In the genomic region with DNA sequence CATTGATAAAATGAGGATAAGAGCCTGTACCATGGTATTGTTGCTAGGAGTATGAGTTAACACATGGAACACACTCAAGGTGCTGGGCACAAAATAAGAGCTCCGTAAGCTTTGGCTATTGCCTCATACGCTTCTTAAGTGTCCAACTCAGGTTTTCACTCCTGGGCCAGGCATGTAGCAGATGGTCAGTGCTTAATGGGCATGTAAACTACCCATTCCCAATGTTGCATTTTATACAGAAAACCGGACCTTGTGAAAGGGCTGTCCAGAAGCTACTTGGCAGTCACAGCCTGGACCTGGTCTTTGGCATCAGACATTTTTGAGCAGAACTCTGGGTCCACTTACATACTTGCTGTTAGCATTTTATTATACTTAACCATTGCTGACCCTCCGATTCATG, we compare ENCODE assay signal across 23 cellular contexts. TPM values are rescaled to one million over a fixed set of nuclear protein-coding genes. Genes with fewer than 3 reads are reported as not detected.
A peak's percentile ranks its signal among the peaks of the same experiment; 100 is the strongest.
DNase-seq lines count a peak whose midpoint lies in the region; ATAC-seq and TF ChIP-seq lines count a peak whose summit lies in the region.
"Had no signal": no experiment of that assay in that cellular context is flagged by ENCODE, and none has a peak within 500 bp of the region (broad histone marks: within the 10 kb centered on the region; RNA-seq: fewer than 3 reads in every experiment).

No MANE protein-coding gene starts in this region.

- BruUV-seq in OCI-LY7 (replicated peaks; lab: Mats Ljungman, UMichigan): no TSS peak

- H3K9me3 ChIP-seq in heart left ventricle (no peaks in the 10 kb centered on the region), OCI-LY7 (ENCODE audit: low read length) (no peaks in the 10 kb centered on the region)
- H3K9me3 ChIP-seq: HAP-1, SJSA1 had no signal

- no peaks in the 10 kb centered on the region for H3K27me3 ChIP-seq in heart left ventricle
- H3K27me3 ChIP-seq: SJSA1 had no signal

- H3K36me3 ChIP-seq in heart left ventricle: no peaks in the 10 kb centered on the region
- H3K36me3 ChIP-seq in OCI-LY7 (ENCODE audit: insufficient read depth, low read length): peaks cover 20% of the 10 kb centered on the region; the same call in 1 of the 2 replicates
- H3K36me3 ChIP-seq: HAP-1, SJSA1 had no signal

- ATAC-seq in heart left ventricle: no peak
- ATAC-seq in left cardiac atrium: no peak
- no peak for ATAC-seq in activated naive CD4-positive, alpha-beta T cell treated with anti-CD3 and anti-CD28 coated beads, Interleukin-2, amount 50 U/mL, for 72 hours
- ATAC-seq in HG02588 (IDR thresholded peaks at IDR 0.05; ENCODE audit: unreplicated experiment): no peak

- no peak for DNase-seq in heart left ventricle
- DNase-seq in left cardiac atrium: no peak
- peak; percentile 89 for DNase-seq in G401 (ENCODE audit: low spot score)
- DNase-seq in OCI-LY7 (ENCODE audit: low spot score): no peak
- DNase-seq in cerebellum (ENCODE audit: low spot score): peak; percentile 64
- DNase-seq in activated naive CD4-positive, alpha-beta T cell treated with anti-CD3 and anti-CD28 coated beads, Interleukin-2, amount 50 U/mL, for 72 hours (ENCODE audit: low spot score in 2 of 2): no peak
- no peak for DNase-seq in islet precursor cell
- DNase-seq: ACHN; DMS79; GM23248; NCI-H1092 treated with DMSO at 0.1 percent for 48 hours; NCI-H1436 treated with DMSO at 0.1 percent for 48 hours; NCI-H1930; NCI-H226; NCI-H524; NCI-H774; NK-92 treated with Interleukin-12 subunit alpha and Interleukin-12 subunit beta, amount 100 ng/mL, for 24 hours; OCI-M1 had no signal

- whole genome bisulfite sequencing in heart left ventricle, 4 donors: 84 to 94% (median 92%) methylated on average over 4 of the region's 4 CpGs

- no peaks in the 10 kb centered on the region for H3K9me2 ChIP-seq in OCI-LY7 (ENCODE audit: insufficient read depth, low read length)

- no peaks in the 10 kb centered on the region; the same call in 1 of the 2 replicates for H4K20me1 ChIP-seq in OCI-LY7 (ENCODE audit: insufficient read depth, low read length)

- H3K4me1 ChIP-seq in heart left ventricle (peaks cover 0 to 66% (median 43%) of the 10 kb centered on the region in 12 donors), OCI-LY7 (ENCODE audit: insufficient read depth, low read length, poor library complexity, severe bottlenecking) (peaks cover 90% of the 10 kb centered on the region)
- H3K4me1 ChIP-seq: SJSA1 had no signal

- in situ Hi-C loops in G401 (cut with HindIII; ENCODE audit: low sequenced_read_pairs): no loop called here

- H3K79me2 ChIP-seq in OCI-LY7 (ENCODE audit: insufficient read depth, low read depth, low read length): peaks cover 89% of the 10 kb centered on the region; the same call in 1 of the 2 replicates

- no peak overlapping the region for H2AFZ ChIP-seq in OCI-LY7 (ENCODE audit: low read length)
- H2AFZ ChIP-seq: GM23248 had no signal

- peak overlapping the region in 7 of 12 donors; percentile 2 to 68 (median 50) for H3K27ac ChIP-seq in heart left ventricle
- peak overlapping the region; percentile 40 for H3K27ac ChIP-seq in OCI-LY7 (ENCODE audit: low read depth, low read length, poor library complexity, severe bottlenecking)
- H3K27ac ChIP-seq: 22Rv1, C4-2B, GM23248, SJSA1 had no signal

- no peak for TF ChIP-seq POLR2A in heart left ventricle (IDR thresholded peaks at IDR 0.05)

- TF ChIP-seq CTCF in heart left ventricle (IDR thresholded peaks at IDR 0.05) (no peak), OCI-LY7 (conservative IDR thresholded peaks at IDR 0.05; ENCODE audit: low read length) (no peak)

- CTCF ChIA-PET in OCI-LY7 (lab: Charles Lee; ENCODE audit: unreplicated experiment): no interaction called here

- H3K36me3 Mint-ChIP-seq in activated naive CD4-positive, alpha-beta T cell treated with anti-CD3 and anti-CD28 coated beads, Interleukin-2, amount 50 U/mL, for 72 hours: peaks cover 7% of the 10 kb centered on the region in 2 donors

- H3K4me3 ChIP-seq in heart left ventricle (no peak overlapping the region), OCI-LY7 (ENCODE audit: low read depth, low read length, poor library complexity, severe bottlenecking) (peak overlapping the region; percentile 20)
- H3K4me3 ChIP-seq: GM23248, HAP-1, SJSA1 had no signal

- H3K27ac Mint-ChIP-seq in activated naive CD4-positive, alpha-beta T cell treated with anti-CD3 and anti-CD28 coated beads, Interleukin-2, amount 50 U/mL, for 72 hours: no peak overlapping the region

- POLR2A ChIA-PET in OCI-LY7 (lab: Charles Lee): interaction anchor here (1.7 to 12.1 kb wide), 4 partner anchors 9 to 130 kb away, joined by 5 to 115 read pairs (median 12); a partner anchor contains a TSS

- no peaks in the 10 kb centered on the region for H3K9me3 Mint-ChIP-seq in activated naive CD4-positive, alpha-beta T cell treated with anti-CD3 and anti-CD28 coated beads, Interleukin-2, amount 50 U/mL, for 72 hours

- peak overlapping the region; percentile 70 for H3K4me2 ChIP-seq in OCI-LY7 (ENCODE audit: low read length)

- intact Hi-C loops in heart left ventricle (cut with DNase I) (loop anchor here in 1 of 10 donors (5.0 kb wide), 1 partner anchor 37 kb away; no protein-coding TSS in a partner anchor), left cardiac atrium (cut with DNase I) (no loop called here), OCI-LY7 (cut with micrococcal nuclease; ENCODE audit: unreplicated experiment) (loop anchor here (5.0 kb wide), 1 partner anchor 33 kb away; no protein-coding TSS in a partner anchor)

RNA-seq across cellular contexts. Expression of a gene that starts 26.9 kb away (rescaled TPM):
- total RNA-seq in heart left ventricle: 100 to 1,000 TPM in 3 of 9 donors, 10 to 100 TPM in 6; 63.1 to 116 (median 84.5) TPM
- polyA plus RNA-seq in heart left ventricle: 10 to 100 TPM in 1 of 2 donors, 1 to 10 TPM in 1; 9.7 to 38.8 TPM
- 100 to 1,000 TPM; 110 to 142 TPM for total RNA-seq in left cardiac atrium
- 0.07 and 0.31 TPM in 2 replicates for total RNA-seq in G401 (2014; rRNA removed; shearing (Covaris generic))
- total RNA-seq in OCI-LY7 (2014; rRNA removed; shearing (Covaris generic)): 39.1 and 60.8 TPM in 2 replicates
- total RNA-seq in OCI-LY7 (2022): 58.4 and 68.0 TPM in 2 replicates
- total RNA-seq in cerebellum: 62.4 TPM
- 10 to 100 TPM; 11.8 to 13.2 TPM for total RNA-seq in activated naive CD4-positive, alpha-beta T cell treated with anti-CD3 and anti-CD28 coated beads, Interleukin-2, amount 50 U/mL, for 72 hours

Comparison
In these comparisons a context has a peak if more than half of its experiments do, and no peak if none do; other contexts are left out.
1. DNase-seq: peak in G401 (single experiment) and cerebellum (single experiment); none in heart left ventricle (0 of 5), left cardiac atrium (single experiment), OCI-LY7 (single experiment), activated naive CD4-positive, alpha-beta T cell treated with anti-CD3 and anti-CD28 coated beads, Interleukin-2, amount 50 U/mL, for 72 hours (0 of 2) and islet precursor cell (single experiment).